In genomic region chr4:15006416-15007024, GRCh38 we compare ENCODE assay signal across 8 cellular contexts. TPM values are rescaled to one million over a fixed set of nuclear protein-coding genes. Genes with fewer than 3 reads are reported as not detected.
DNase-seq lines count a peak whose midpoint lies in the region; ATAC-seq and TF ChIP-seq lines count a peak whose summit lies in the region.

No MANE protein-coding gene starts in this region.

- H3K9me3 Mint-ChIP-seq in CD4-positive, alpha-beta memory T cell = peaks cover 0 to 1% (median 0%) of the 10 kb centered on the region in 8 donors

- CTCF ChIA-PET in CD4-positive, alpha-beta memory T cell (lab: Charles Lee; ENCODE audit: partially characterized antibody) = interaction anchor here (1.3 kb wide), 1 partner anchor 1352 kb away, joined by 3 read pairs; no protein-coding TSS in a partner anchor

- H3K4me1 ChIP-seq in CD4-positive, alpha-beta memory T cell (ENCODE audit: insufficient read depth, low read length) = peaks cover 23% of the 10 kb centered on the region

- peak overlapping the region in 5 of 7 donors; percentile 5 to 97 (median 23) for H3K27ac Mint-ChIP-seq in CD4-positive, alpha-beta memory T cell

- peaks cover 20 to 40% (median 27%) of the 10 kb centered on the region in 4 donors for H3K4me1 Mint-ChIP-seq in CD4-positive, alpha-beta memory T cell

- peaks cover 6% of the 10 kb centered on the region for H3K36me3 ChIP-seq in CD4-positive, alpha-beta memory T cell (ENCODE audit: insufficient read depth, low read length)

- no peak for ATAC-seq in HG03378 (IDR thresholded peaks at IDR 0.05; ENCODE audit: unreplicated experiment)

- in situ Hi-C loops in astrocyte of the spinal cord (cut with HindIII; ENCODE audit: low sequenced_read_pairs) = no loop called here

- peak in 4 of 5 donors; percentile 36 to 45 (median 38) for DNase-seq in CD4-positive, alpha-beta memory T cell
- peak; percentile 12 for DNase-seq in Jurkat, Clone E6-1 (ENCODE audit: low read depth, low spot score)
- DNase-seq in astrocyte of the spinal cord (ENCODE audit: low read depth, low spot score) (peak; percentile 55), myocyte (ENCODE audit: low read depth) (peak; percentile 35), NCI-H2227 (lab: John Stamatoyannopoulos, UW; ENCODE audit: unreplicated experiment) (no peak), 8988T (no peak), NCI-H1417 treated with DMSO at 0.1 percent for 48 hours (lab: John Stamatoyannopoulos, UW) (no peak)

- no peaks in the 10 kb centered on the region for H3K27me3 ChIP-seq in CD4-positive, alpha-beta memory T cell (ENCODE audit: insufficient read depth, low read length)

- no peaks in the 10 kb centered on the region for H3K9me3 ChIP-seq in CD4-positive, alpha-beta memory T cell (ENCODE audit: control insufficient read depth in 1 of 2, low read length in 2 of 2)

- POLR2A ChIA-PET in CD4-positive, alpha-beta memory T cell (lab: Charles Lee; ENCODE audit: partially characterized antibody) = interaction anchor here (0.6 kb wide), 1 partner anchor 749 kb away, joined by 4 read pairs; no protein-coding TSS in a partner anchor

- no peak overlapping the region for H3K27ac ChIP-seq in CD4-positive, alpha-beta memory T cell (ENCODE audit: low read depth, low read length)

- H3K27me3 Mint-ChIP-seq in CD4-positive, alpha-beta memory T cell = no peaks in the 10 kb centered on the region

- TF ChIP-seq CTCF in astrocyte of the spinal cord (IDR thresholded peaks at IDR 0.05; ENCODE audit: low read depth, low read length) = peak; percentile 44

- H3K4me3 Mint-ChIP-seq in CD4-positive, alpha-beta memory T cell = peak overlapping the region; percentile 16 to 95 (median 84)

- peaks cover 22 to 34% of the 10 kb centered on the region in 2 donors for H3K36me3 Mint-ChIP-seq in CD4-positive, alpha-beta memory T cell

- H3K4me3 ChIP-seq in CD4-positive, alpha-beta memory T cell (ENCODE audit: low read length in 2 of 2) = no peak overlapping the region
- H3K4me3 ChIP-seq in Jurkat, Clone E6-1 (ENCODE audit: low read length) = no peak overlapping the region
- H3K4me3 ChIP-seq in astrocyte of the spinal cord (ENCODE audit: low read depth, low read length) = peak overlapping the region; percentile 93

- intact Hi-C loops in CD4-positive, alpha-beta memory T cell (cut with micrococcal nuclease) = loop anchor here (1.0 to 2.0 kb wide), 5 partner anchors 82 to 1352 kb away; no protein-coding TSS in a partner anchor

RNA-seq across cellular contexts. Expression of gene CPEB2, which starts 4.2 kb away (rescaled TPM):
- total RNA-seq in CD4-positive, alpha-beta memory T cell = 10 to 100 TPM; 15.7 to 16.9 TPM
- 1 to 10 TPM in 1 of 2 donors, under 1 TPM in 1; 0.71 to 2.3 TPM for polyA plus RNA-seq in CD4-positive, alpha-beta memory T cell
- polyA plus RNA-seq in Jurkat, Clone E6-1 (2012; ENCODE audit: insufficient read depth, insufficient read length) = 0.38 TPM
- total RNA-seq in myocyte = 31.7 and 40.0 TPM in 2 replicates
- polyA plus RNA-seq in myocyte (2012) = 15.8 TPM

Comparison
In these comparisons a context has a peak if more than half of its experiments do, and no peak if none do; other contexts are left out.
1. DNase-seq: peak in CD4-positive, alpha-beta memory T cell (4 of 5), Jurkat, Clone E6-1 (single experiment), astrocyte of the spinal cord (single experiment) and myocyte (single experiment); none in NCI-H2227 (single experiment), 8988T (single experiment) and NCI-H1417 treated with DMSO at 0.1 percent for 48 hours (single experiment).